In genomic region chr5:172642511-172642910, GRCh38 we compare ENCODE assay signal across 12 cellular contexts. TPM values are rescaled to one million over a fixed set of nuclear protein-coding genes. Genes with fewer than 3 reads are reported as not detected.
DNase-seq lines count a peak whose midpoint lies in the region; ATAC-seq and TF ChIP-seq lines count a peak whose summit lies in the region.
"Had no signal": no experiment of that assay in that cellular context is flagged by ENCODE, and none has a peak within 500 bp of the region (broad histone marks: within the 10 kb centered on the region; RNA-seq: fewer than 3 reads in every experiment).

No MANE protein-coding gene starts in this region.

- TF ChIP-seq CTCF in activated CD8-positive, alpha-beta T cell treated with anti-CD3 and anti-CD28 coated beads for 36 hours (IDR thresholded peaks at IDR 0.05): no peak
- TF ChIP-seq CTCF in breast epithelium (IDR thresholded peaks at IDR 0.05) (no peak), mucosa of descending colon (IDR thresholded peaks at IDR 0.05) (no peak), tibial nerve (IDR thresholded peaks at IDR 0.05) (no peak), GM20000 (IDR thresholded peaks at IDR 0.05; ENCODE audit: extremely low read depth, missing control alignments) (no peak)

- H3K4me1 ChIP-seq in breast epithelium: peaks cover 0 to 5% of the 10 kb centered on the region in 2 donors
- peaks cover 60% of the 10 kb centered on the region for H3K4me1 ChIP-seq in mucosa of descending colon (ENCODE audit: low read depth)
- peaks cover 0 to 65% (median 30%) of the 10 kb centered on the region in 4 donors for H3K4me1 ChIP-seq in tibial nerve

- H3K4me3 ChIP-seq in breast epithelium (peak overlapping the region; percentile 65 to 73 (median 73)), mucosa of descending colon (no peak overlapping the region), tibial nerve (peak overlapping the region; percentile 64 to 95 (median 84))
- H3K4me3 ChIP-seq: GM12878 had no signal

- H3K27me3 Mint-ChIP-seq in activated CD8-positive, alpha-beta T cell treated with anti-CD3 and anti-CD28 coated beads, Interleukin-2, amount 10 ng/mL, durations not matched to agents 7 days and 5 days (ENCODE audit: low read depth): peaks cover 35% of the 10 kb centered on the region
- peaks cover 33% of the 10 kb centered on the region for H3K27me3 Mint-ChIP-seq in activated CD8-positive, alpha-beta T cell treated with anti-CD3 and anti-CD28 coated beads for 36 hours

- 25 to 29% methylated on average over 4 of the region's 4 CpGs for WGBS in tibial nerve, 2 donors

- H3K9me3 Mint-ChIP-seq in activated CD8-positive, alpha-beta T cell treated with anti-CD3 and anti-CD28 coated beads, Interleukin-2, amount 10 ng/mL, durations not matched to agents 7 days and 5 days (ENCODE audit: insufficient read depth): no peaks in the 10 kb centered on the region
- H3K9me3 Mint-ChIP-seq in activated CD8-positive, alpha-beta T cell treated with anti-CD3 and anti-CD28 coated beads for 36 hours: no peaks in the 10 kb centered on the region

- H3K27me3 ChIP-seq in breast epithelium: no peaks in the 10 kb centered on the region
- no peaks in the 10 kb centered on the region for H3K27me3 ChIP-seq in tibial nerve

- H3K36me3 Mint-ChIP-seq in activated CD8-positive, alpha-beta T cell treated with anti-CD3 and anti-CD28 coated beads, Interleukin-2, amount 10 ng/mL, durations not matched to agents 7 days and 5 days (ENCODE audit: low read depth): no peaks in the 10 kb centered on the region
- no peaks in the 10 kb centered on the region for H3K36me3 Mint-ChIP-seq in activated CD8-positive, alpha-beta T cell treated with anti-CD3 and anti-CD28 coated beads for 36 hours (ENCODE audit: low read depth)

- POLR2A ChIA-PET in activated CD8-positive, alpha-beta T cell treated with anti-CD3 and anti-CD28 coated beads, Interleukin-2, amount 10 ng/mL, durations not matched to agents 7 days and 5 days (lab: Charles Lee): no interaction called here
- POLR2A ChIA-PET in activated CD8-positive, alpha-beta T cell treated with anti-CD3 and anti-CD28 coated beads for 36 hours (lab: Charles Lee): no interaction called here

- no peak for TF ChIP-seq EP300 in tibial nerve (IDR thresholded peaks at IDR 0.05)

- peaks cover 8% of the 10 kb centered on the region for H3K4me1 Mint-ChIP-seq in activated CD8-positive, alpha-beta T cell treated with anti-CD3 and anti-CD28 coated beads, Interleukin-2, amount 10 ng/mL, durations not matched to agents 7 days and 5 days (ENCODE audit: low read depth)
- no peaks in the 10 kb centered on the region for H3K4me1 Mint-ChIP-seq in activated CD8-positive, alpha-beta T cell treated with anti-CD3 and anti-CD28 coated beads for 36 hours (ENCODE audit: low read depth)

- H3K9me3 ChIP-seq in breast epithelium (no peaks in the 10 kb centered on the region), mucosa of descending colon (no peaks in the 10 kb centered on the region), tibial nerve (no peaks in the 10 kb centered on the region)

- no peak for DNase-seq in activated CD8-positive, alpha-beta T cell treated with anti-CD3 and anti-CD28 coated beads, Interleukin-2, amount 10 ng/mL, durations not matched to agents 7 days and 5 days
- DNase-seq in activated CD8-positive, alpha-beta T cell treated with anti-CD3 and anti-CD28 coated beads for 36 hours: no peak
- DNase-seq in breast epithelium (ENCODE audit: low spot score in 2 of 2) (no peak), mucosa of descending colon (no peak), tibial nerve (ENCODE audit: low spot score in 2 of 2) (no peak), NCI-H524 (lab: John Stamatoyannopoulos, UW) (no peak), GM20000 (ENCODE audit: low spot score) (no peak), SW 1271 (lab: John Stamatoyannopoulos, UW) (no peak)
- DNase-seq: GOT3, NCI-H2081 treated with DMSO at 0.1 percent for 48 hours had no signal

- intact Hi-C loops in activated CD8-positive, alpha-beta T cell treated with anti-CD3 and anti-CD28 coated beads for 36 hours (cut with micrococcal nuclease): no loop called here
- intact Hi-C loops in breast epithelium (cut with DNase I; ENCODE audit: low total_unique reads) (no loop called here), mucosa of descending colon (cut with DNase I, micrococcal nuclease) (loop anchor here in 1 of 2 donors (5.0 kb wide), 1 partner anchor 165 kb away; no protein-coding TSS in a partner anchor)

- peak overlapping the region; percentile 30 to 60 for H3K27ac ChIP-seq in breast epithelium
- peak overlapping the region; percentile 87 to 99 (median 93) for H3K27ac ChIP-seq in tibial nerve
- H3K27ac ChIP-seq: HL-60 had no signal

- no peak for ATAC-seq in activated CD8-positive, alpha-beta T cell treated with anti-CD3 and anti-CD28 coated beads, Interleukin-2, amount 10 ng/mL, durations not matched to agents 7 days and 5 days
- ATAC-seq in activated CD8-positive, alpha-beta T cell treated with anti-CD3 and anti-CD28 coated beads for 36 hours: no peak
- ATAC-seq in mucosa of descending colon: peak; percentile 4
- ATAC-seq: GM12878 had no signal

- CTCF ChIA-PET in activated CD8-positive, alpha-beta T cell treated with anti-CD3 and anti-CD28 coated beads, Interleukin-2, amount 10 ng/mL, durations not matched to agents 7 days and 5 days (lab: Charles Lee): no interaction called here
- CTCF ChIA-PET in activated CD8-positive, alpha-beta T cell treated with anti-CD3 and anti-CD28 coated beads for 36 hours (lab: Charles Lee): no interaction called here

- H3K27ac Mint-ChIP-seq in activated CD8-positive, alpha-beta T cell treated with anti-CD3 and anti-CD28 coated beads, Interleukin-2, amount 10 ng/mL, durations not matched to agents 7 days and 5 days: no peak overlapping the region
- no peak overlapping the region for H3K27ac Mint-ChIP-seq in activated CD8-positive, alpha-beta T cell treated with anti-CD3 and anti-CD28 coated beads for 36 hours

- H3K36me3 ChIP-seq in breast epithelium (no peaks in the 10 kb centered on the region), mucosa of descending colon (ENCODE audit: low read depth) (no peaks in the 10 kb centered on the region), tibial nerve (no peaks in the 10 kb centered on the region)

- peak overlapping the region; percentile 62 for H3K4me3 Mint-ChIP-seq in activated CD8-positive, alpha-beta T cell treated with anti-CD3 and anti-CD28 coated beads, Interleukin-2, amount 10 ng/mL, durations not matched to agents 7 days and 5 days
- H3K4me3 Mint-ChIP-seq in activated CD8-positive, alpha-beta T cell treated with anti-CD3 and anti-CD28 coated beads for 36 hours: no peak overlapping the region

- TF ChIP-seq POLR2A in breast epithelium (IDR thresholded peaks at IDR 0.05) (no peak), tibial nerve (IDR thresholded peaks at IDR 0.05) (no peak)

RNA-seq across cellular contexts. Expression of gene NEURL1B, which starts 1.4 kb away (rescaled TPM):
- total RNA-seq in activated CD8-positive, alpha-beta T cell treated with anti-CD3 and anti-CD28 coated beads, Interleukin-2, amount 10 ng/mL, durations not matched to agents 7 days and 5 days: 1 to 10 TPM; 3.9 to 4.2 TPM
- total RNA-seq in activated CD8-positive, alpha-beta T cell treated with anti-CD3 and anti-CD28 coated beads for 36 hours: under 1 TPM; 0.18 to 0.22 TPM
- total RNA-seq in breast epithelium: 10 to 100 TPM in 1 of 3 donors, 1 to 10 TPM in 2; 6.3 to 17.0 (median 9.9) TPM
- 10 to 100 TPM; 65.7 to 97.6 (median 96.6) TPM for total RNA-seq in mucosa of descending colon
- 10 to 100 TPM; 33.6 to 98.8 (median 93.2) TPM for total RNA-seq in tibial nerve

Comparison
In these comparisons a context has a peak if more than half of its experiments do, and no peak if none do; other contexts are left out.
1. RNA of gene NEURL1B, which starts 1.4 kb away (total RNA-seq): 65.7 to 97.6 TPM in mucosa of descending colon, 33.6 to 98.8 TPM in tibial nerve, 6.3 to 17.0 TPM in breast epithelium and 3.9 to 4.2 TPM in activated CD8-positive, alpha-beta T cell treated with anti-CD3 and anti-CD28 coated beads, Interleukin-2, amount 10 ng/mL, durations not matched to agents 7 days and 5 days; 0.18 to 0.22 TPM in activated CD8-positive, alpha-beta T cell treated with anti-CD3 and anti-CD28 coated beads for 36 hours; every median in the first group is over 4 times any median in the second.